Comparison of ENCODE assay signal across 9 cellular contexts in the genomic region with DNA sequence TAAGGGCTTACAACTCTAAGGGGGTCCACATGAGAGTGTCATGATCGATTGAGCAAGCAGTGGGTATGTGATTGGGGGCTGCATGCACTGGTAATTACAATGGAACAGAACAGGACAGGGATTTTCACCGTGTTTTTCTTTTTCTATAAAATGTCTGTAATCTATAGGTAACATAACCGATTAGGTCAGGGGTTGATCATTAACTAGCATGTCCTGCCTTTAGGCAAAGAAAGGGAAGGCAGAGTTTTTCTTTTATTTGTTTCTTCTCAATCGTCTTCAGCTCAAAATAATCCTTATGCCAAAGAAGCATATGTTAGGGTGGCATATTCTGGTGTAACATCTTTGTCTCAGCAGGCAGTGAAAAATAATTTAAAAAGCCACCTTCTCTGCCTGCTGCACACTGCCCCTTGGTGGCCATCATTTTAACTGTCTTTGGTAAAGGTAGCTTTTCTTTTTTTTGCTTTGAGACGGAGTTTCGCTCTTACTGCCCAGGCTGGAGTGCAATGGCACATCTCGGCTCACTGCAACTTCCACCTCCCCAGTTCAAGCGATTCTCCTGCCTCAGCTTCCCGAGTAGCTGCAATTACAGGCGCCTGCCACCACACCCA. TPM values are rescaled to one million over a fixed set of nuclear protein-coding genes. Genes with fewer than 3 reads are reported as not detected.
DNase-seq lines count a peak whose midpoint lies in the region; ATAC-seq and TF ChIP-seq lines count a peak whose summit lies in the region.
"Had no signal": no experiment of that assay in that cellular context is flagged by ENCODE, and none has a peak within 500 bp of the region (broad histone marks: within the 10 kb centered on the region; RNA-seq: fewer than 3 reads in every experiment).

No MANE protein-coding gene starts in this region.

- no peak overlapping the region for H4K8ac ChIP-seq in trophoblast cell (ENCODE audit: low read depth, low read length)

- no peak overlapping the region for H4K91ac ChIP-seq in trophoblast cell (ENCODE audit: low read depth, low read length)

- no peak overlapping the region for H3K14ac ChIP-seq in trophoblast cell (ENCODE audit: low read length)

- H3K27me3 ChIP-seq in esophagus muscularis mucosa = no peaks in the 10 kb centered on the region
- H3K27me3 ChIP-seq in trophoblast cell (ENCODE audit: insufficient read depth, low read length) = no peaks in the 10 kb centered on the region

- no peaks in the 10 kb centered on the region for H3K79me2 ChIP-seq in trophoblast cell (ENCODE audit: control insufficient read depth, insufficient read depth, low read length, poor library complexity)

- no peak overlapping the region for H3K4ac ChIP-seq in trophoblast cell (ENCODE audit: low read depth, low read length)

- peak; percentile 22 for DNase-seq in DMS53 treated with DMSO at 0.1 percent for 48 hours (lab: John Stamatoyannopoulos, UW; ENCODE audit: unreplicated experiment)
- peak; percentile 59 to 77 for DNase-seq in Kasumi-1 (lab: John Stamatoyannopoulos, UW)
- DNase-seq in activated CD4-positive, alpha-beta T cell treated with anti-CD3 and anti-CD28 coated beads, Interleukin-2, amount 10 ng/mL, durations not matched to agents 7 days and 5 days = peak; percentile 23
- DNase-seq in esophagus muscularis mucosa (ENCODE audit: extremely low spot score) = no peak
- peak in 1 of 2 donors; percentile 67 for DNase-seq in trophoblast cell
- DNase-seq in NCI-H2029 (lab: John Stamatoyannopoulos, UW) = no peak
- no peak for DNase-seq in NCI-H1436 (lab: John Stamatoyannopoulos, UW)

- peaks cover 0 to 6% (median 0%) of the 10 kb centered on the region in 4 donors for H3K4me1 ChIP-seq in esophagus muscularis mucosa
- peaks cover 0 to 5% of the 10 kb centered on the region in 2 experiments for H3K4me1 ChIP-seq in trophoblast cell (ENCODE audit: control insufficient read depth in 1 of 2, insufficient read depth in 2 of 2, low read length in 2 of 2)

- no peaks in the 10 kb centered on the region for H3K27me3 Mint-ChIP-seq in activated CD4-positive, alpha-beta T cell treated with anti-CD3 and anti-CD28 coated beads, Interleukin-2, amount 10 ng/mL, durations not matched to agents 7 days and 5 days

- H2AK5ac ChIP-seq in trophoblast cell (ENCODE audit: low read length) = no peak overlapping the region

- WGBS in esophagus muscularis mucosa = 63% methylated on average over 10 of the region's 10 CpGs
- WGBS in trophoblast cell (ENCODE audit: extremely low coverage, insufficient coverage, insufficient read length) = no CpG with 5 or more reads among the region's 10 CpGs

- no peak overlapping the region for H3K9ac ChIP-seq in trophoblast cell (ENCODE audit: low read length)

- intact Hi-C loops in esophagus muscularis mucosa (cut with DNase I) = loop anchor here (2.0 to 5.0 kb wide), 2 partner anchors 202 to 215 kb away; no protein-coding TSS in a partner anchor

- CTCF ChIA-PET in activated CD4-positive, alpha-beta T cell treated with anti-CD3 and anti-CD28 coated beads, Interleukin-2, amount 10 ng/mL, durations not matched to agents 7 days and 5 days (lab: Charles Lee) = interaction anchor here (0.6 to 2.8 kb wide), 16 partner anchors 8 to 364 kb away, joined by 3 to 15 read pairs (median 4); a partner anchor contains a TSS

- H3K4me1 Mint-ChIP-seq in activated CD4-positive, alpha-beta T cell treated with anti-CD3 and anti-CD28 coated beads, Interleukin-2, amount 10 ng/mL, durations not matched to agents 7 days and 5 days = peaks cover 21% of the 10 kb centered on the region

- no peak overlapping the region for H2AFZ ChIP-seq in trophoblast cell (ENCODE audit: insufficient read depth, low read length, poor library complexity)

- no peak overlapping the region for H3K4me2 ChIP-seq in trophoblast cell (ENCODE audit: low read length)

- no peaks in the 10 kb centered on the region for H3K9me3 ChIP-seq in esophagus muscularis mucosa
- no peaks in the 10 kb centered on the region for H3K9me3 ChIP-seq in trophoblast cell (ENCODE audit: insufficient read depth, low read depth, low read length)

- peak; percentile 27 to 52 (median 37) for TF ChIP-seq CTCF in esophagus muscularis mucosa (IDR thresholded peaks at IDR 0.05)

- H3K23ac ChIP-seq in trophoblast cell (ENCODE audit: low read length) = no peak overlapping the region

- no peaks in the 10 kb centered on the region for H3K79me1 ChIP-seq in trophoblast cell (ENCODE audit: low read length)

- H3K4me3 Mint-ChIP-seq in activated CD4-positive, alpha-beta T cell treated with anti-CD3 and anti-CD28 coated beads, Interleukin-2, amount 10 ng/mL, durations not matched to agents 7 days and 5 days = no peak overlapping the region
- H3K4me3 Mint-ChIP-seq: T-helper 1 cell treated with Interleukin-12 subunit alpha and Interleukin-12 subunit beta and Interleukin-4 antibody, amounts not matched to agents 30 μg/mL and 1 μg/mL, for 36 hours had no signal

- peaks cover 29% of the 10 kb centered on the region for H3K36me3 Mint-ChIP-seq in activated CD4-positive, alpha-beta T cell treated with anti-CD3 and anti-CD28 coated beads, Interleukin-2, amount 10 ng/mL, durations not matched to agents 7 days and 5 days (ENCODE audit: low read depth)

- H3K4me3 ChIP-seq in esophagus muscularis mucosa (no peak overlapping the region), trophoblast cell (ENCODE audit: low read depth, low read length) (no peak overlapping the region)

- H4K12ac ChIP-seq in trophoblast cell (ENCODE audit: low read depth, low read length) = no peak overlapping the region

- no peaks in the 10 kb centered on the region for H3K9me3 Mint-ChIP-seq in activated CD4-positive, alpha-beta T cell treated with anti-CD3 and anti-CD28 coated beads, Interleukin-2, amount 10 ng/mL, durations not matched to agents 7 days and 5 days
- H3K9me3 Mint-ChIP-seq: T-helper 1 cell treated with Interleukin-12 subunit alpha and Interleukin-12 subunit beta and Interleukin-4 antibody, amounts not matched to agents 30 μg/mL and 1 μg/mL, for 36 hours had no signal

- no peak overlapping the region for H2BK5ac ChIP-seq in trophoblast cell (ENCODE audit: low read depth, low read length, poor library complexity)

- H2BK12ac ChIP-seq in trophoblast cell (ENCODE audit: low read length) = no peak overlapping the region

- H3K27ac Mint-ChIP-seq in activated CD4-positive, alpha-beta T cell treated with anti-CD3 and anti-CD28 coated beads, Interleukin-2, amount 10 ng/mL, durations not matched to agents 7 days and 5 days = peak overlapping the region; percentile 37
- H3K27ac Mint-ChIP-seq: T-helper 1 cell treated with Interleukin-12 subunit alpha and Interleukin-12 subunit beta and Interleukin-4 antibody, amounts not matched to agents 30 μg/mL and 1 μg/mL, for 36 hours had no signal

- H3K18ac ChIP-seq in trophoblast cell (ENCODE audit: low read length) = no peak overlapping the region

- H3K27ac ChIP-seq in esophagus muscularis mucosa (replicated peaks in 1 of 4) (no peak overlapping the region), trophoblast cell (ENCODE audit: low read depth, low read length) (peak overlapping the region; percentile 73)

- TF ChIP-seq POLR2A in esophagus muscularis mucosa (IDR thresholded peaks at IDR 0.05; ENCODE audit: low read depth) = no peak

- no peak for TF ChIP-seq EP300 in esophagus muscularis mucosa (IDR thresholded peaks at IDR 0.05)

- no peaks in the 10 kb centered on the region for H3K36me3 ChIP-seq in esophagus muscularis mucosa
- peaks cover 2% of the 10 kb centered on the region in 2 experiments for H3K36me3 ChIP-seq in trophoblast cell (ENCODE audit: control insufficient read depth in 1 of 2, insufficient read depth in 2 of 2, low read length in 2 of 2)

- no peak overlapping the region for H2BK120ac ChIP-seq in trophoblast cell (ENCODE audit: insufficient read depth, low read length, poor library complexity)

- ATAC-seq in GM19397 (IDR thresholded peaks at IDR 0.05; ENCODE audit: unreplicated experiment) = peak; percentile 52

- POLR2A ChIA-PET in activated CD4-positive, alpha-beta T cell treated with anti-CD3 and anti-CD28 coated beads, Interleukin-2, amount 10 ng/mL, durations not matched to agents 7 days and 5 days (lab: Charles Lee) = no interaction called here

RNA-seq across cellular contexts. Expression of a gene that starts 9.7 kb away (rescaled TPM):
- 10 to 100 TPM; 20.9 to 23.5 TPM for total RNA-seq in activated CD4-positive, alpha-beta T cell treated with anti-CD3 and anti-CD28 coated beads, Interleukin-2, amount 10 ng/mL, durations not matched to agents 7 days and 5 days
- total RNA-seq in esophagus muscularis mucosa = 10 to 100 TPM in 1 of 4 donors, 1 to 10 TPM in 3; 6.6 to 18.0 (median 8.3) TPM
- 12.1 and 12.8 TPM in 2 replicates for polyA plus RNA-seq in trophoblast cell (2013)

RNA-seq across cellular contexts. Expression of a gene that starts 33.2 kb away (rescaled TPM):
- total RNA-seq in activated CD4-positive, alpha-beta T cell treated with anti-CD3 and anti-CD28 coated beads, Interleukin-2, amount 10 ng/mL, durations not matched to agents 7 days and 5 days = 100 to 1,000 TPM in 1 of 2 experiments, 10 to 100 TPM in 1; 84.3 to 101 TPM
- total RNA-seq in esophagus muscularis mucosa = 10 to 100 TPM; 24.1 to 54.5 (median 30.4) TPM
- polyA plus RNA-seq in trophoblast cell (2013) = 10.8 and 11.8 TPM in 2 replicates

Comparison
In these comparisons a context has a peak if more than half of its experiments do, and no peak if none do; other contexts are left out.
1. DNase-seq: peak in DMS53 treated with DMSO at 0.1 percent for 48 hours (single experiment), Kasumi-1 (2 of 2) and activated CD4-positive, alpha-beta T cell treated with anti-CD3 and anti-CD28 coated beads, Interleukin-2, amount 10 ng/mL, durations not matched to agents 7 days and 5 days (single experiment); none in esophagus muscularis mucosa (single experiment), NCI-H2029 (single experiment) and NCI-H1436 (single experiment).